Comparison of ENCODE assay signal across 10 cellular contexts in genomic region chr17:44969144-44969780, GRCh38. TPM values are rescaled to one million over a fixed set of nuclear protein-coding genes. Genes with fewer than 3 reads are reported as not detected.
DNase-seq lines count a peak whose midpoint lies in the region; TF ChIP-seq lines count a peak whose summit lies in the region.
"Had no signal": no experiment of that assay in that cellular context is flagged by ENCODE, and none has a peak within 500 bp of the region (broad histone marks: within the 10 kb centered on the region; RNA-seq: fewer than 3 reads in every experiment).

No MANE protein-coding gene starts in this region.

- peaks cover 41% of the 10 kb centered on the region for H3K27me3 ChIP-seq in CD8-positive, alpha-beta memory T cell (ENCODE audit: insufficient read depth, low read length, poor library complexity, severe bottlenecking)
- H3K27me3 ChIP-seq in dorsolateral prefrontal cortex (peaks cover 0 to 44% (median 28%) of the 10 kb centered on the region in 45 donors), brain microvascular endothelial cell (replicated peaks) (peaks cover 39% of the 10 kb centered on the region)

- H3K27ac Mint-ChIP-seq in CD8-positive, alpha-beta memory T cell = peak overlapping the region in 3 of 8 donors; percentile 3 to 38 (median 38)
- H3K27ac Mint-ChIP-seq in IgD-negative memory B cell (peak overlapping the region in 1 of 3 donors; percentile 60), neural crest cell (ENCODE audit: unreplicated experiment) (no peak overlapping the region)

- H3K4me3 Mint-ChIP-seq in CD8-positive, alpha-beta memory T cell = peak overlapping the region; percentile 51 to 87 (median 78)
- H3K4me3 Mint-ChIP-seq in IgD-negative memory B cell (peak overlapping the region; percentile 33 to 89 (median 70)), neural crest cell (peak overlapping the region; percentile 87)

- no peak for DNase-seq in CD8-positive, alpha-beta memory T cell
- DNase-seq in dorsolateral prefrontal cortex (no peak), neural crest cell (ENCODE audit: low read depth, low spot score) (no peak), brain microvascular endothelial cell (no peak), germinal center (ENCODE audit: low spot score) (no peak), COR-L47 (lab: John Stamatoyannopoulos, UW) (no peak), DMS 273 treated with DMSO at 0.1 percent for 48 hours (lab: John Stamatoyannopoulos, UW) (no peak)

- peaks cover 27% of the 10 kb centered on the region for H3K4me1 ChIP-seq in CD8-positive, alpha-beta memory T cell (ENCODE audit: insufficient read depth, low read length)

- no peak overlapping the region for H3K4me3 ChIP-seq in CD8-positive, alpha-beta memory T cell (ENCODE audit: low read length)
- peak overlapping the region in 36 of 59 donors; percentile 38 to 68 (median 56) for H3K4me3 ChIP-seq in dorsolateral prefrontal cortex
- H3K4me3 ChIP-seq in brain microvascular endothelial cell (ENCODE audit: low read depth, low read length) = no peak overlapping the region

- H3K36me3 ChIP-seq in CD8-positive, alpha-beta memory T cell (ENCODE audit: insufficient read depth, low read length) = no peaks in the 10 kb centered on the region
- H3K36me3 ChIP-seq in brain microvascular endothelial cell (replicated peaks) = no peaks in the 10 kb centered on the region
- H3K36me3 ChIP-seq: right atrium auricular region had no signal

- no peak overlapping the region for H3K27ac ChIP-seq in CD8-positive, alpha-beta memory T cell (ENCODE audit: low read depth, low read length)
- H3K27ac ChIP-seq in dorsolateral prefrontal cortex (peak overlapping the region in 3 of 59 donors; percentile 16 to 70 (median 50)), brain microvascular endothelial cell (no peak overlapping the region)

- POLR2A ChIA-PET in CD8-positive, alpha-beta memory T cell (lab: Charles Lee) = interaction anchor here (1.0 to 1.2 kb wide), 2 partner anchors 9 to 34 kb away, joined by 3 read pairs; no protein-coding TSS in a partner anchor

- intact Hi-C loops in dorsolateral prefrontal cortex (cut with DNase I) = no loop called here

- H3K36me3 Mint-ChIP-seq in CD8-positive, alpha-beta memory T cell = no peaks in the 10 kb centered on the region
- H3K36me3 Mint-ChIP-seq in IgD-negative memory B cell (peaks cover 1% of the 10 kb centered on the region), neural crest cell (ENCODE audit: low read depth) (no peaks in the 10 kb centered on the region)

- no peak for TF ChIP-seq CTCF in dorsolateral prefrontal cortex (IDR thresholded peaks at IDR 0.05 in 54 of 56, conservative IDR thresholded peaks at IDR 0.05 in 2 of 56; ENCODE audit: low read depth in 1 of 56, partially characterized antibody in 56 of 56)
- no peak for TF ChIP-seq CTCF in neural crest cell (conservative IDR thresholded peaks at IDR 0.05)
- no peak for TF ChIP-seq CTCF in brain microvascular endothelial cell (IDR thresholded peaks at IDR 0.05; ENCODE audit: low read depth, low read length, missing control alignments)

- peaks cover 36 to 65% of the 10 kb centered on the region in 2 donors for H3K27me3 Mint-ChIP-seq in CD8-positive, alpha-beta memory T cell
- peaks cover 42% of the 10 kb centered on the region for H3K27me3 Mint-ChIP-seq in IgD-negative memory B cell
- peaks cover 84% of the 10 kb centered on the region for H3K27me3 Mint-ChIP-seq in neural crest cell (ENCODE audit: low read depth)

- H3K4me1 Mint-ChIP-seq in CD8-positive, alpha-beta memory T cell = peaks cover 21 to 41% (median 21%) of the 10 kb centered on the region in 3 donors
- H3K4me1 Mint-ChIP-seq in IgD-negative memory B cell (peaks cover 16 to 21% (median 21%) of the 10 kb centered on the region in 3 donors), neural crest cell (peaks cover 20% of the 10 kb centered on the region)

- in situ Hi-C loops in brain microvascular endothelial cell (cut with HindIII; ENCODE audit: low pct_ligation_motif_present, low sequenced_read_pairs) = no loop called here

- H3K9me3 ChIP-seq in CD8-positive, alpha-beta memory T cell (ENCODE audit: low read length) = no peaks in the 10 kb centered on the region
- H3K9me3 ChIP-seq: right atrium auricular region had no signal

- H3K9me3 Mint-ChIP-seq in CD8-positive, alpha-beta memory T cell = no peaks in the 10 kb centered on the region
- H3K9me3 Mint-ChIP-seq in IgD-negative memory B cell (no peaks in the 10 kb centered on the region), neural crest cell (no peaks in the 10 kb centered on the region)

- CTCF ChIA-PET in CD8-positive, alpha-beta memory T cell (lab: Charles Lee) = interaction anchor here (1.3 kb wide), 1 partner anchor 52 kb away, joined by 3 read pairs; no protein-coding TSS in a partner anchor

RNA-seq across cellular contexts. Expression of gene C1QL1, which starts 1.2 kb away (rescaled TPM):
- total RNA-seq in CD8-positive, alpha-beta memory T cell = not detected
- not detected for polyA plus RNA-seq in CD8-positive, alpha-beta memory T cell
- polyA plus RNA-seq in IgD-negative memory B cell = not detected
- 10 to 100 TPM in 118 of 120 experiments, 1 to 10 TPM in 2; 7.4 to 35.3 (median 19.6) TPM for total RNA-seq in dorsolateral prefrontal cortex
- 7.1 and 7.7 TPM in 2 replicates for total RNA-seq in neural crest cell
- total RNA-seq: bronchial epithelial cell had no signal

RNA-seq across cellular contexts. Expression of gene KIF18B, which starts 21.7 kb away (rescaled TPM):
- total RNA-seq in CD8-positive, alpha-beta memory T cell = 10 to 100 TPM; 27.1 to 28.3 TPM
- 0.10 TPM for polyA plus RNA-seq in CD8-positive, alpha-beta memory T cell
- not detected for polyA plus RNA-seq in IgD-negative memory B cell
- total RNA-seq in dorsolateral prefrontal cortex (1 to 10 TPM in 5 of 120 experiments, under 1 TPM in 98, not detected in 17; 0.10 to 2.1 (median 0.33) TPM), neural crest cell (87.3 and 93.1 TPM in 2 replicates)
- total RNA-seq: bronchial epithelial cell had no signal

RNA-seq across cellular contexts. Expression of gene GFAP, which starts 54.0 kb away (rescaled TPM):
- not detected for total RNA-seq in CD8-positive, alpha-beta memory T cell
- polyA plus RNA-seq in CD8-positive, alpha-beta memory T cell = not detected
- polyA plus RNA-seq in IgD-negative memory B cell = 0.45 TPM
- total RNA-seq in dorsolateral prefrontal cortex (over 10,000 TPM in 24 of 120 experiments, 1,000 to 10,000 TPM in 96; 2,686 to 23,814 (median 7,188) TPM), neural crest cell (not detected in 2 replicates)
- total RNA-seq: bronchial epithelial cell had no signal

Comparison
In these comparisons a context has a peak if more than half of its experiments do, and no peak if none do; other contexts are left out.
1. H3K4me3 ChIP-seq: peak in dorsolateral prefrontal cortex (36 of 59); none in CD8-positive, alpha-beta memory T cell (single experiment) and brain microvascular endothelial cell (single experiment).
2. RNA of gene KIF18B, which starts 21.7 kb away (total RNA-seq): 87.3 to 93.1 TPM in neural crest cell and 27.1 to 28.3 TPM in CD8-positive, alpha-beta memory T cell; 0.10 to 2.1 TPM in dorsolateral prefrontal cortex; every median in the first group is over 4 times any median in the second.
3. RNA of gene GFAP, which starts 54.0 kb away (total RNA-seq): 2,686 to 23,814 TPM in dorsolateral prefrontal cortex; not detected in neural crest cell and not detected in CD8-positive, alpha-beta memory T cell; every median in the first group is over 1,000 times any median in the second.
4. Peak in every context shown above with its lines, with median percentiles within 50 percentile points of each other: H3K4me3 Mint-ChIP-seq.